Comparison of ENCODE assay signal across 15 cellular contexts in genomic region chr17:83148317-83149044, GRCh38.
"Had no signal": no experiment of that assay in that cellular context is flagged by ENCODE, and none has a peak within 500 bp of the region (broad histone marks: within the 10 kb centered on the region; RNA-seq: fewer than 3 reads in every experiment).

No MANE protein-coding gene starts in this region.

- H3K4me3 ChIP-seq: colonic mucosa, gastrocnemius medialis, mucosa of descending colon, thyroid gland, uterus had no signal

- H3K4me1 Mint-ChIP-seq: naive B cell had no signal

- H3K9me3 Mint-ChIP-seq: naive B cell; T-helper 1 cell treated with Interleukin-12 subunit alpha and Interleukin-12 subunit beta and Interleukin-4 antibody, amounts not matched to agents 30 μg/mL and 1 μg/mL, for 36 hours had no signal

- H3K4me3 Mint-ChIP-seq: activated naive CD8-positive, alpha-beta T cell; naive B cell; T-helper 1 cell treated with Interleukin-12 subunit alpha and Interleukin-12 subunit beta and Interleukin-4 antibody, amounts not matched to agents 30 μg/mL and 1 μg/mL, for 36 hours had no signal

- H3K27me3 ChIP-seq: colonic mucosa, thyroid gland, uterus had no signal

- H3K36me3 Mint-ChIP-seq: activated naive CD8-positive, alpha-beta T cell; naive B cell had no signal

- H3K9me3 ChIP-seq: colonic mucosa, gastrocnemius medialis, mucosa of descending colon, thyroid gland, uterus had no signal

- H3K36me3 ChIP-seq: colonic mucosa, gastrocnemius medialis, thyroid gland, uterus had no signal

- ATAC-seq: activated CD4-positive, CD25-positive, alpha-beta regulatory T cell treated with anti-CD3 and anti-CD28 coated beads, Interleukin-2, amount 50 U/mL, for 24 hours; gastrocnemius medialis; left ventricle myocardium superior; mucosa of descending colon had no signal

- H3K4me1 ChIP-seq: colonic mucosa, parathyroid adenoma had no signal

- H3K9ac ChIP-seq: parathyroid adenoma had no signal

- H3K27ac ChIP-seq: colonic mucosa, gastrocnemius medialis, parathyroid adenoma, thyroid gland, uterus had no signal

- DNase-seq: amygdala; central memory CD4-positive, alpha-beta T cell; colonic mucosa; gastrocnemius medialis; left ventricle myocardium superior; mesenchymal stem cell; mucosa of descending colon; naive B cell; stimulated activated naive CD4-positive, alpha-beta T cell treated with Interleukin-2 at 50 U/mL for 16 hours; thyroid gland; uterus had no signal

- H3K27me3 Mint-ChIP-seq: activated naive CD8-positive, alpha-beta T cell had no signal

- H3K27ac Mint-ChIP-seq: activated naive CD8-positive, alpha-beta T cell had no signal
